Comparison of ENCODE assay signal across 8 cellular contexts in the genomic region with DNA sequence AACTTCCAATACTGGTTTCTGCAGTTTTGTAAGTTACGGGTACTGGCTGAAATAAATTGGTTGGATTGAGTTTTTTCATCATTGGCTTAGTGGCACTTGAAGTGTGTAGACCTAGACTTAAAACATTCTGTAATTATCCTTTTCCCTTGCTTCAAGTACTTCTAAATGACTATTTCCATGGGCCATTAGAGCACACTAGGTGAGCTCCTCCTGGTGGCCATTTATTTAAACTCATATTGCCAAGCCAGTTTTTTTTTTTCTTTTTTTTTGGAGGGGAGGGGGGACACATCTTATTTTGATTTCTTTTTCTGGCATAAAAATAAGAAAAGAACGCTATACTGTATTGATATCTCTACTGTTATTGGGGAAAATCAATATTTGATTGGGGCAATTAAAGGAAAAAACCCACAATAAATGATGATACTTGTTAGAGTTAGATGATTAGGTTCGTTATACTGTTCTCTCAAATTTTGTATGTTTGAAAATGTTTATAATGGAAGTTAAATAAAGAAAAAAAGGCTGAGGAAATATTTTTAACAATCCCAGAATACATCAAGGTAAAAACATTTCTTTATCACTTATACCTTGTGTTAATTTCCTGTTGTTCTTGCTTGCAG.
A peak's percentile ranks its signal among the peaks of the same experiment; 100 is the strongest.
DNase-seq lines count a peak whose midpoint lies in the region; ATAC-seq and TF ChIP-seq lines count a peak whose summit lies in the region.

No MANE protein-coding gene starts in this region.

- peak; percentile 56 for TF ChIP-seq CTCF in colonic mucosa (IDR thresholded peaks at IDR 0.05)
- TF ChIP-seq CTCF in lower leg skin (IDR thresholded peaks at IDR 0.05), result no peak

- no peaks in the 10 kb centered on the region for H3K27me3 ChIP-seq in colonic mucosa

- no peaks in the 10 kb centered on the region for H3K9me3 ChIP-seq in colonic mucosa

- no peak overlapping the region for H3K9ac ChIP-seq in colonic mucosa (ENCODE audit: low read depth in 2 of 2, low read length in 2 of 2)

- TF ChIP-seq POLR2A in lower leg skin (IDR thresholded peaks at IDR 0.05), result no peak

- DNase-seq in DMS79 (lab: John Stamatoyannopoulos, UW) (peak; percentile 13), NOMO-1 treated with DMSO at 0.1 percent for 48 hours (lab: John Stamatoyannopoulos, UW; ENCODE audit: unreplicated experiment) (peak; percentile 57), colonic mucosa (no peak), myocyte (ENCODE audit: low read depth) (peak; percentile 58), T1000 (lab: John Stamatoyannopoulos, UW) (no peak), lower leg skin (ENCODE audit: low spot score in 2 of 2) (no peak)

- intact Hi-C loops in colonic mucosa (cut with DNase I) (no loop called here), lower leg skin (cut with DNase I; ENCODE audit: low total_unique reads) (no loop called here)

- no peak overlapping the region for H3K27ac ChIP-seq in colonic mucosa

- ATAC-seq in HG02759 (IDR thresholded peaks at IDR 0.05; ENCODE audit: unreplicated experiment), result peak; percentile 45
- ATAC-seq in HG03571 (IDR thresholded peaks at IDR 0.05; ENCODE audit: unreplicated experiment), result no peak

- 73 to 82% methylated on average over 3 of the region's 3 CpGs for WGBS in lower leg skin, 2 donors

- H3K36me3 ChIP-seq in colonic mucosa, result no peaks in the 10 kb centered on the region

- H3K4me3 ChIP-seq in colonic mucosa (no peak overlapping the region), lower leg skin (ENCODE audit: low read depth, poor library complexity, severe bottlenecking) (no peak overlapping the region)

- no peaks in the 10 kb centered on the region for H3K4me1 ChIP-seq in colonic mucosa

Comparison
In these comparisons a context has a peak if more than half of its experiments do, and no peak if none do; other contexts are left out.
1. DNase-seq: peak in DMS79 (single experiment), NOMO-1 treated with DMSO at 0.1 percent for 48 hours (single experiment) and myocyte (single experiment); none in colonic mucosa (single experiment), T1000 (single experiment) and lower leg skin (0 of 2).